31 cellular contexts compared by ENCODE assay signal in the genomic region with DNA sequence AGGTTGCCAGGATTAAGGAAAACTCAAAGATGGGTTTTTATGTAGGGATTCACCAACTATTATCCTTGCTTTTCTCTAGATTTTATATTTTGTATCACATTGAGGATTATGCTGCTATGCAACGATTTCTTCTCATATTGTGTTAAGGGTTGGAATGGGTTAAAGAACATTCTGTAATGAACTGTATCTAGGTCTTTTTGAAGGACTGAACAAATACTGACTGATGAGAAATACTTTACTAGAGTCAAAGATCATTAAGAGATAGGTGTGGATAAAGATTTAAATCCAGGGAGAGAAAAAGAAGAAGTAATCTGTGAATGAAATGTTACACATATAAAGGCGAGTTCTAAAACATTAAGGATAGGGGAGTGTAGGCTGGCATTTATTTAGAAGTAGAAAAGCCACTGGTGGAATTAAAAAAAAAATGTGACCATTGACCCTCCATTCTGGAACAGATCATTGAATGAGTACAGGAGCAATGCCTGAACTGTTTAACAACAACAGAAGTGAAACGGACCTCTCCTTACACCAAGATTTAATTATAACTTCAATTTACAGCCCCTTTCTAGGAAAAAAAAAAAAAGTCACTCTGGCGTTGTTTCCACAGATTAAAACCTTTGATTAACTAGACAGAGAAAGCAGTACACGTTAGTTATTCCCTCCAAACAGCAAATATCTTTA.
"Had no signal": no experiment of that assay in that cellular context is flagged by ENCODE, and none has a peak within 500 bp of the region (broad histone marks: within the 10 kb centered on the region; RNA-seq: fewer than 3 reads in every experiment).

No MANE protein-coding gene starts in this region.

- FAIRE-seq: endometrium, endothelial cell of umbilical vein had no signal

- H3K36me3 ChIP-seq: adrenal gland, ascending aorta, breast epithelium, cardiac muscle cell, colonic mucosa, esophagus squamous epithelium, gastroesophageal sphincter had no signal

- H3K4me1 ChIP-seq: adrenal gland, ascending aorta, breast epithelium, colonic mucosa, esophagus squamous epithelium, gastroesophageal sphincter had no signal

- H3K27me3 ChIP-seq: adrenal gland, ascending aorta, breast epithelium, cardiac muscle cell, colonic mucosa, esophagus squamous epithelium, gastroesophageal sphincter had no signal

- ATAC-seq: activated CD4-positive, alpha-beta T cell treated with anti-CD3 and anti-CD28 coated beads for 36 hours; activated CD8-positive, alpha-beta memory T cell treated with anti-CD3 and anti-CD28 coated beads, Interleukin-2, amount 10 ng/mL, durations not matched to agents 7 days and 5 days; activated CD8-positive, alpha-beta T cell treated with anti-CD3 and anti-CD28 coated beads, Interleukin-2, amount 10 ng/mL, durations not matched to agents 7 days and 5 days; activated naive CD8-positive, alpha-beta T cell treated with anti-CD3 and anti-CD28 coated beads, Interleukin-2, amount 50 U/mL, for 24 hours; gastroesophageal sphincter had no signal

- DNase-seq: activated CD4-positive, alpha-beta memory T cell treated with anti-CD3 and anti-CD28 coated beads for 36 hours; activated CD4-positive, alpha-beta T cell treated with anti-CD3 and anti-CD28 coated beads for 36 hours; activated CD4-positive, alpha-beta T cell treated with anti-CD3 and anti-CD28 coated beads, Interleukin-2, amount 10 ng/mL, durations not matched to agents 24 days and 14 days; activated CD4-positive, CD25-positive, alpha-beta regulatory T cell; activated CD4-positive, CD25-positive, alpha-beta regulatory T cell treated with anti-CD3 and anti-CD28 coated beads, Interleukin-2, amount 50 U/mL, for 72 hours; activated CD8-positive, alpha-beta memory T cell treated with anti-CD3 and anti-CD28 coated beads, Interleukin-2, amount 10 ng/mL, durations not matched to agents 7 days and 5 days; activated CD8-positive, alpha-beta memory T cell treated with anti-CD3 and anti-CD28 coated beads, Interleukin-2, amount 50 U/mL, for 4 hours; activated CD8-positive, alpha-beta T cell treated with anti-CD3 and anti-CD28 coated beads, Interleukin-2, amount 10 ng/mL, durations not matched to agents 7 days and 5 days; activated effector memory CD4-positive, alpha-beta T cell treated with anti-CD3 and anti-CD28 coated beads, Interleukin-2, amount 50 U/mL, for 16 hours; activated naive CD4-positive, alpha-beta T cell treated with anti-CD3 and anti-CD28 coated beads for 36 hours; activated naive CD8-positive, alpha-beta T cell treated with anti-CD3 and anti-CD28 coated beads for 36 hours; activated naive CD8-positive, alpha-beta T cell treated with anti-CD3 and anti-CD28 coated beads, Interleukin-2, amount 50 U/mL, for 24 hours; activated T-cell treated with anti-CD3 and anti-CD28 coated beads, Interleukin-2, amount 50 U/mL, for 1 hour; activated T-cell treated with anti-CD3 and anti-CD28 coated beads, Interleukin-2, amount 50 U/mL, for 48 hours; adrenal gland; amygdala; central memory CD4-positive, alpha-beta T cell; cerebellar nuclear complex; colonic mucosa; effector CD8-positive, alpha-beta T cell; esophagus squamous epithelium; foreskin melanocyte; head of caudate nucleus; T-helper 2 cell had no signal

- H3K27ac ChIP-seq: adrenal gland, ascending aorta, breast epithelium, cardiac muscle cell, colonic mucosa, epithelial cell of prostate, esophagus squamous epithelium, gastroesophageal sphincter had no signal

- H3K9me3 ChIP-seq: adrenal gland, ascending aorta, breast epithelium, colonic mucosa, esophagus squamous epithelium, gastroesophageal sphincter had no signal

- H3K4me3 ChIP-seq: adrenal gland, ascending aorta, breast epithelium, cardiac muscle cell, colonic mucosa, esophagus squamous epithelium, gastroesophageal sphincter had no signal
